In the genomic region with DNA sequence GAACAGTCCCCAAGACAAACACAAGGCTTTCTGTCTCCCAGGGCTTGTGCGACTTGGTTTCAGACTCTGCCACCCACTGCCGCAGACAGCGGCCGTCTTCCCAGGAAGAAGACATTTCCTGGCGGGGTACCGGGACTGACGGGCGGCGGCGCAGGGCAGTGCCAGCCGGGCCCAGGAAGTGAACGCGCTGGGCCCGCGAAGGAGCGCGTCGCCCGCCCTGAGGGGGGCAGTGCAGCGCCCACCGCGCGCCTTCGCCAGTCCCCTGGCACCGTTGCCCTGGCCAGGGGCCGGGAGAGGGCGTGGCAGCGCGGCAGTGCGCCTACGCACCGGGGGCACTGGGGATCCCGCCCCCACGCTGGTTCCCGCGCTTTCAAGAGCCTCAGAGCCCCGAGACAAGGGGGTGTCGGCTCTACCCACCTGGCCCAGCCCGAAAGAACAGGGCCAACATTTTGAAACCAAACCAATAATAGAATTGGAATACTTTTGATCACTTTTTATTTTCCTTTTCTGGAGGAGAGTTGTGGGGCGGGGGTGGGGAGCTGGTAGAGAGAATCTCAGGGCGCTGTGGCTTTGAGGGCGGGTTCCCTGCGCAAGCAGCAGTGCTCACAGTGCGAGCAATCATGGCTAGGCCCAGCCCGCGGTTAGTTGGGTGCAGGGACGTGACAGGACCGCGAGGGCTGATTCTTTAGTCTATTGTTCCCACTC, we compare ENCODE assay signal across 8 cellular contexts. TPM values are rescaled to one million over a fixed set of nuclear protein-coding genes. Genes with fewer than 3 reads are reported as not detected.
DNase-seq lines count a peak whose midpoint lies in the region; ATAC-seq, FAIRE-seq and TF ChIP-seq lines count a peak whose summit lies in the region.

No MANE protein-coding gene starts in this region.

- H3K27ac ChIP-seq in SJCRH30 (peak overlapping the region; percentile 65), left ventricle myocardium inferior (replicated peaks) (peak overlapping the region; percentile 87)

- H3K9me3 ChIP-seq in SJCRH30 (replicated peaks) (no peaks in the 10 kb centered on the region), left ventricle myocardium inferior (replicated peaks) (no peaks in the 10 kb centered on the region)

- H3K27me3 ChIP-seq in SJCRH30, result no peaks in the 10 kb centered on the region
- H3K27me3 ChIP-seq in left ventricle myocardium inferior (ENCODE audit: low read depth), result no peaks in the 10 kb centered on the region

- H3K4me3 Mint-ChIP-seq in activated naive CD8-positive, alpha-beta T cell treated with anti-CD3 and anti-CD28 coated beads for 36 hours, result peak overlapping the region; percentile 56

- FAIRE-seq in H54 (lab: Jason Lieb, UNC), result no peak

- no peak for TF ChIP-seq POLR2A in H54 (IDR thresholded peaks at IDR 0.05; ENCODE audit: low read depth, low read length)

- H3K36me3 ChIP-seq in SJCRH30 (no peaks in the 10 kb centered on the region), left ventricle myocardium inferior (no peaks in the 10 kb centered on the region)

- intact Hi-C loops in left ventricle myocardium inferior (cut with micrococcal nuclease) (no loop called here), sciatic nerve (cut with DNase I) (no loop called here)

- H3K36me3 Mint-ChIP-seq in activated naive CD8-positive, alpha-beta T cell treated with anti-CD3 and anti-CD28 coated beads for 36 hours, result no peaks in the 10 kb centered on the region

- H3K27me3 Mint-ChIP-seq in activated naive CD8-positive, alpha-beta T cell treated with anti-CD3 and anti-CD28 coated beads for 36 hours, result no peaks in the 10 kb centered on the region

- H3K27ac Mint-ChIP-seq in activated naive CD8-positive, alpha-beta T cell treated with anti-CD3 and anti-CD28 coated beads for 36 hours, result no peak overlapping the region

- no peaks in the 10 kb centered on the region for H3K9me3 Mint-ChIP-seq in activated naive CD8-positive, alpha-beta T cell treated with anti-CD3 and anti-CD28 coated beads for 36 hours

- DNase-seq in HK-2 (ENCODE audit: unreplicated experiment) (peak; percentile 45), SJCRH30 (no peak), left ventricle myocardium inferior (peak; percentile 33), sciatic nerve (ENCODE audit: low spot score) (peak; percentile 60), NK-92 (lab: John Stamatoyannopoulos, UW; ENCODE audit: unreplicated experiment) (no peak), H54 (ENCODE audit: insufficient read length, low spot score) (no peak)
- DNase-seq in activated naive CD8-positive, alpha-beta T cell treated with anti-CD3 and anti-CD28 coated beads for 36 hours, result peak; percentile 55

- H3K4me3 ChIP-seq in SJCRH30, result peak overlapping the region; percentile 49
- H3K4me3 ChIP-seq in left ventricle myocardium inferior, result peak overlapping the region; percentile 60

- H3K4me1 ChIP-seq in SJCRH30 (peaks cover 4% of the 10 kb centered on the region), left ventricle myocardium inferior (peaks cover 5% of the 10 kb centered on the region)

- peaks cover 4% of the 10 kb centered on the region for H3K4me1 Mint-ChIP-seq in activated naive CD8-positive, alpha-beta T cell treated with anti-CD3 and anti-CD28 coated beads for 36 hours

- ATAC-seq in GM18502 (IDR thresholded peaks at IDR 0.05; ENCODE audit: poor library complexity, unreplicated experiment) (peak; percentile 74), sciatic nerve (peak; percentile 88)

- TF ChIP-seq CTCF in left ventricle myocardium inferior (IDR thresholded peaks at IDR 0.05; ENCODE audit: borderline replicate concordance), result peak; percentile 42

RNA-seq across cellular contexts. Expression of a gene that starts 23.6 kb away (rescaled TPM):
- 0.73 and 0.81 TPM in 2 replicates for total RNA-seq in SJCRH30 (2014; rRNA removed; shearing (Covaris generic))
- total RNA-seq in activated naive CD8-positive, alpha-beta T cell treated with anti-CD3 and anti-CD28 coated beads for 36 hours, result 1 to 10 TPM; 2.4 to 2.6 TPM
- total RNA-seq in left ventricle myocardium inferior, result 15.9 TPM
- 1.3 TPM for total RNA-seq in sciatic nerve

Comparison
In these comparisons a context has a peak if more than half of its experiments do, and no peak if none do; other contexts are left out.
1. DNase-seq: peak in HK-2 (single experiment), activated naive CD8-positive, alpha-beta T cell treated with anti-CD3 and anti-CD28 coated beads for 36 hours (single experiment), left ventricle myocardium inferior (single experiment) and sciatic nerve (single experiment); none in SJCRH30 (0 of 2), NK-92 (single experiment) and H54 (single experiment).